Comparison of ENCODE assay signal across 12 cellular contexts in the genomic region with DNA sequence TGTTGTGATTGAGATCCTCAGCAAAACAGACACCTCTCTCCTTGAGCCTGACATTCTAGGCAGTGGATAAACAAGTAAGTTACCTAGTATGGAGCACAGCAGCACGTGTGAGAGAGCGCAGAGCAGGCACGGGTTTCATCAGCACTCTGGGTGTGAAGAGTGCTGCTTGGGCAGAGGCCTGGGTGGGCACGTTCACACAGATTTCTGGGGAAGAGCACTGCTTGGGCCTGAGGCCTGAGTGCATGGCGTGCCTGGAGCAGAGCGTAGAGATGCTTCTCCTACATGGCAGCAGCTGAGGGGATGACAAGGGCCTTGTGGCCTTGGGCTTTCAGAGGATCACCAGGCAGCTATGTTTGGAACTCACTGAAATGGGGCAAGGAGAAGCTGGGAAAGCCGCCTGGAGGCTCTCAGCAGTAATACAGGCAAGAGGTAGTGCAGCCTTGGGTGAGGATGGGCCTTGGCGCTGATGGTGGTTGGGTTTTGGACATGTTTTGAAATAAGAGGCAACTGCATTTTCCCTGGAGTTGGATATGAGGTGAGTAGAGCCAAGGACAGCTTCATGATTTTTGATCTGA. TPM values are rescaled to one million over a fixed set of nuclear protein-coding genes. Genes with fewer than 3 reads are reported as not detected.
A peak's percentile ranks its signal among the peaks of the same experiment; 100 is the strongest.
DNase-seq lines count a peak whose midpoint lies in the region; ATAC-seq and TF ChIP-seq lines count a peak whose summit lies in the region.
"Had no signal": no experiment of that assay in that cellular context is flagged by ENCODE, and none has a peak within 500 bp of the region (broad histone marks: within the 10 kb centered on the region; RNA-seq: fewer than 3 reads in every experiment).

No MANE protein-coding gene starts in this region.

- peaks cover 91% of the 10 kb centered on the region for H3K36me3 ChIP-seq in RWPE2 (ENCODE audit: low read depth)

- H3K27me3 ChIP-seq in RWPE2 (ENCODE audit: insufficient read depth, poor library complexity, severe bottlenecking) = no peaks in the 10 kb centered on the region

- no peaks in the 10 kb centered on the region for H3K9me3 ChIP-seq in RWPE2 (ENCODE audit: severe bottlenecking)

- intact Hi-C loops in posterior vena cava (cut with DNase I) = loop anchor here in 1 of 2 donors (5.0 kb wide), 1 partner anchor 42 kb away; no protein-coding TSS in a partner anchor

- peaks cover 26% of the 10 kb centered on the region for H3K4me1 Mint-ChIP-seq in endothelial cell (ENCODE audit: unreplicated experiment)
- H3K4me1 Mint-ChIP-seq: mesothelial cell of epicardium had no signal

- no peak overlapping the region for H3K4me3 ChIP-seq in RWPE2 (ENCODE audit: severe bottlenecking)

- no peak overlapping the region for H3K27ac ChIP-seq in RWPE2 (ENCODE audit: poor library complexity, severe bottlenecking)

- peak overlapping the region; percentile 80 for H3K4me3 Mint-ChIP-seq in endothelial cell (ENCODE audit: unreplicated experiment)
- H3K4me3 Mint-ChIP-seq: mesothelial cell of epicardium had no signal

- peak overlapping the region; percentile 83 for H3K27ac Mint-ChIP-seq in endothelial cell (ENCODE audit: unreplicated experiment)
- H3K27ac Mint-ChIP-seq: mesothelial cell of epicardium had no signal

- DNase-seq in RWPE2 (ENCODE audit: low spot score) (no peak), endothelial cell (ENCODE audit: low spot score) (no peak), posterior vena cava (ENCODE audit: low spot score) (peak; percentile 59), NCI-H187 treated with DMSO at 0.1 percent for 48 hours (lab: John Stamatoyannopoulos, UW) (no peak), GM19240 (ENCODE audit: insufficient read length, low spot score) (no peak)
- DNase-seq: anterior cingulate cortex, NCI-H2171 treated with DMSO at 0.1 percent for 48 hours, OCI-M1, right cardiac atrium had no signal

- peak; percentile 32 for TF ChIP-seq CTCF in GM12873 (IDR thresholded peaks at IDR 0.05; ENCODE audit: insufficient read depth, low read depth, low read length, missing control alignments)
- no peak for TF ChIP-seq CTCF in RWPE2 (IDR thresholded peaks at IDR 0.05; ENCODE audit: poor library complexity, severe bottlenecking)
- peak; percentile 36 for TF ChIP-seq CTCF in endothelial cell (IDR thresholded peaks at IDR 0.05; ENCODE audit: unreplicated experiment)

- H3K9me3 Mint-ChIP-seq in endothelial cell (ENCODE audit: unreplicated experiment) = no peaks in the 10 kb centered on the region
- H3K9me3 Mint-ChIP-seq: mesothelial cell of epicardium had no signal

- H3K27me3 Mint-ChIP-seq in endothelial cell (ENCODE audit: unreplicated experiment) = peaks cover 5% of the 10 kb centered on the region

- no peaks in the 10 kb centered on the region for H3K4me1 ChIP-seq in RWPE2 (ENCODE audit: insufficient read depth, poor library complexity, severe bottlenecking)

- peaks cover 55% of the 10 kb centered on the region for H3K36me3 Mint-ChIP-seq in endothelial cell (ENCODE audit: low read depth, unreplicated experiment)

- ATAC-seq in RWPE2 (ENCODE audit: low read depth) = peak; percentile 44; the same call in 1 of the 3 replicates
- ATAC-seq in GM21717 (IDR thresholded peaks at IDR 0.05; ENCODE audit: unreplicated experiment) = no peak
- ATAC-seq: right cardiac atrium had no signal

RNA-seq across cellular contexts. Expression of gene CKB, which starts 17.6 kb away (rescaled TPM):
- total RNA-seq in endothelial cell (ENCODE audit: unreplicated experiment) = 23.1 TPM
- 100 to 1,000 TPM; 354 to 709 TPM for total RNA-seq in posterior vena cava

RNA-seq across cellular contexts. Expression of gene TRMT61A, which starts 23.9 kb away (rescaled TPM):
- total RNA-seq in endothelial cell (ENCODE audit: unreplicated experiment) = 6.1 TPM
- 10 to 100 TPM; 16.2 to 18.0 TPM for total RNA-seq in posterior vena cava

RNA-seq across cellular contexts. Expression of gene BAG5, which starts 57.4 kb away (rescaled TPM):
- total RNA-seq in endothelial cell (ENCODE audit: unreplicated experiment) (39.9 TPM), posterior vena cava (10 to 100 TPM; 29.0 to 30.4 TPM)

RNA-seq across cellular contexts. Expression of gene COA8, which starts 57.7 kb away (rescaled TPM):
- total RNA-seq in endothelial cell (ENCODE audit: unreplicated experiment) (45.2 TPM), posterior vena cava (10 to 100 TPM; 33.9 to 40.3 TPM)

Comparison
In these comparisons a context has a peak if more than half of its experiments do, and no peak if none do; other contexts are left out.
1. RNA of gene CKB, which starts 17.6 kb away (total RNA-seq): 354 to 709 TPM in posterior vena cava; 23.1 TPM in endothelial cell (single experiment); every median in the first group is over 10 times any median in the second.